9 cellular contexts compared by ENCODE assay signal in the genomic region with DNA sequence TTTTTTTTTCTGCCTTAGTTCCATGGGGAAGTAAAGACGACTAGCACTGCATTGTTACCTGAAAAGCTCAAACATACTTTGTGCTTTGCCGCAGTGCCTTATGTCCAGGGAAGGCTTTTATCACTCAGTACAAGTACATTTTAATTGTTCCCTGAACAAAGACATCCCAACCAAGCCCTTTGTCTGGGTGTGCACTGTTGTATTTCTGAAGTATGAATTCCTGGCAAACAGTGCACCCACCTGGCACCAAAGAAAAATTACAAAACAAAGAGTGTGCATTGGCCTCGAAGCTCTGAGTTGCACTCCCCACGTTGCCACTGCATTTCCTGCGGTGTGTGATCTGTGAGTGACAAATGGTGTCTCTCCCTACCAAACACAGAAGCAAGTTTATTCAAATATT.
DNase-seq lines count a peak whose midpoint lies in the region; ATAC-seq and TF ChIP-seq lines count a peak whose summit lies in the region.
"Had no signal": no experiment of that assay in that cellular context is flagged by ENCODE, and none has a peak within 500 bp of the region (broad histone marks: within the 10 kb centered on the region; RNA-seq: fewer than 3 reads in every experiment).

No MANE protein-coding gene starts in this region.

- BruUV-seq in PC-9 (replicated peaks; lab: Mats Ljungman, UMichigan) = no TSS peak

- whole genome bisulfite sequencing in smooth muscle cell (ENCODE audit: low lambda C conversion rate) = 67% methylated on average over 5 of the region's 5 CpGs

- H3K4me3 ChIP-seq in Karpas-422 (ENCODE audit: low read length) (no peak overlapping the region), smooth muscle cell (no peak overlapping the region), PC-9 (no peak overlapping the region)
- H3K4me3 ChIP-seq: K562 had no signal

- no peaks in the 10 kb centered on the region for H3K9me3 ChIP-seq in Karpas-422 (ENCODE audit: low read length)
- H3K9me3 ChIP-seq in smooth muscle cell (replicated peaks; ENCODE audit: low read depth) = no peaks in the 10 kb centered on the region
- no peaks in the 10 kb centered on the region for H3K9me3 ChIP-seq in PC-9 (ENCODE audit: insufficient read depth, low read depth)

- H3K36me3 ChIP-seq in Karpas-422 (ENCODE audit: insufficient read depth, low read length) (no peaks in the 10 kb centered on the region), smooth muscle cell (ENCODE audit: low read depth) (no peaks in the 10 kb centered on the region), PC-9 (ENCODE audit: low read depth) (no peaks in the 10 kb centered on the region)

- peak; percentile 59 for DNase-seq in Karpas-422
- peak; percentile 2 for DNase-seq in NCI-H524 treated with DMSO at 0.1 percent for 48 hours (lab: John Stamatoyannopoulos, UW)
- DNase-seq in cerebellar cortex (ENCODE audit: low spot score) = peak; percentile 12
- DNase-seq in smooth muscle cell (lab: John Stamatoyannopoulos, UW; ENCODE audit: unreplicated experiment) = no peak
- DNase-seq in PC-9 = no peak
- no peak for DNase-seq in occipital lobe (lab: John Stamatoyannopoulos, UW)
- DNase-seq: activated naive CD8-positive, alpha-beta T cell treated with anti-CD3 and anti-CD28 coated beads, Interleukin-2, amount 50 U/mL, for 24 hours had no signal

- H3K9ac ChIP-seq in Karpas-422 (ENCODE audit: low read length) (no peak overlapping the region), smooth muscle cell (ENCODE audit: low read depth) (no peak overlapping the region)

- H3K79me2 ChIP-seq in Karpas-422 (ENCODE audit: low read length) (no peaks in the 10 kb centered on the region), smooth muscle cell (ENCODE audit: low read depth) (no peaks in the 10 kb centered on the region), PC-9 (ENCODE audit: low read depth) (no peaks in the 10 kb centered on the region)

- no peak overlapping the region for H3K4me2 ChIP-seq in Karpas-422 (ENCODE audit: low read depth, low read length, poor library complexity, severe bottlenecking)
- no peak overlapping the region for H3K4me2 ChIP-seq in smooth muscle cell
- no peak overlapping the region for H3K4me2 ChIP-seq in PC-9

- intact Hi-C loops in PC-9 (cut with micrococcal nuclease; ENCODE audit: unreplicated experiment) = no loop called here

- H3K4me1 ChIP-seq in Karpas-422 (ENCODE audit: low read length) = peaks cover 12% of the 10 kb centered on the region
- no peaks in the 10 kb centered on the region for H3K4me1 ChIP-seq in smooth muscle cell (ENCODE audit: low read depth)
- no peaks in the 10 kb centered on the region for H3K4me1 ChIP-seq in PC-9 (replicated peaks; ENCODE audit: insufficient read depth)

- H2AFZ ChIP-seq in Karpas-422 (ENCODE audit: low read length) = 0 out of 2 replicates have a peak overlapping the region, but pooled peaks have one; percentile 30
- H2AFZ ChIP-seq in smooth muscle cell (ENCODE audit: low read depth) = no peak overlapping the region
- no peak overlapping the region for H2AFZ ChIP-seq in PC-9

- H3K9me2 ChIP-seq in Karpas-422 (replicated peaks; ENCODE audit: insufficient read depth, low read length) (no peaks in the 10 kb centered on the region), PC-9 (ENCODE audit: insufficient read depth) (no peaks in the 10 kb centered on the region)

- POLR2A ChIA-PET in PC-9 (lab: Charles Lee; ENCODE audit: unreplicated experiment) = no interaction called here

- H3K27me3 ChIP-seq in Karpas-422 (ENCODE audit: low read length) (no peaks in the 10 kb centered on the region), smooth muscle cell (ENCODE audit: low read depth) (no peaks in the 10 kb centered on the region), PC-9 (ENCODE audit: insufficient read depth, low read depth) (no peaks in the 10 kb centered on the region)

- H3F3A ChIP-seq in smooth muscle cell (ENCODE audit: low read depth) (no peaks in the 10 kb centered on the region), PC-9 (ENCODE audit: insufficient read depth, low read depth) (no peaks in the 10 kb centered on the region)

- CTCF ChIA-PET in PC-9 (lab: Charles Lee) = no interaction called here

- no peaks in the 10 kb centered on the region for H4K20me1 ChIP-seq in Karpas-422 (ENCODE audit: insufficient read depth, low read depth, low read length)
- no peaks in the 10 kb centered on the region for H4K20me1 ChIP-seq in smooth muscle cell (ENCODE audit: low read depth)
- no peaks in the 10 kb centered on the region for H4K20me1 ChIP-seq in PC-9 (ENCODE audit: insufficient read depth)

- H3K27ac ChIP-seq in Karpas-422 (ENCODE audit: low read length) = no peak overlapping the region
- no peak overlapping the region for H3K27ac ChIP-seq in smooth muscle cell (ENCODE audit: low read depth)
- no peak overlapping the region for H3K27ac ChIP-seq in PC-9

- peak; percentile 14 for TF ChIP-seq CTCF in smooth muscle cell (IDR thresholded peaks at IDR 0.05; ENCODE audit: borderline replicate concordance, insufficient read depth, poor library complexity, severe bottlenecking)
- no peak for TF ChIP-seq CTCF in PC-9 (conservative IDR thresholded peaks at IDR 0.05)

- no peak for ATAC-seq in HG03460 (IDR thresholded peaks at IDR 0.05; ENCODE audit: unreplicated experiment)
- ATAC-seq: activated naive CD8-positive, alpha-beta T cell treated with anti-CD3 and anti-CD28 coated beads, Interleukin-2, amount 50 U/mL, for 24 hours; K562 had no signal

Comparison
In these comparisons a context has a peak if more than half of its experiments do, and no peak if none do; other contexts are left out.
1. DNase-seq: peak in Karpas-422 (single experiment), NCI-H524 treated with DMSO at 0.1 percent for 48 hours (single experiment) and cerebellar cortex (single experiment); none in smooth muscle cell (single experiment), PC-9 (0 of 2) and occipital lobe (single experiment).